8 cellular contexts compared by ENCODE assay signal in the genomic region with DNA sequence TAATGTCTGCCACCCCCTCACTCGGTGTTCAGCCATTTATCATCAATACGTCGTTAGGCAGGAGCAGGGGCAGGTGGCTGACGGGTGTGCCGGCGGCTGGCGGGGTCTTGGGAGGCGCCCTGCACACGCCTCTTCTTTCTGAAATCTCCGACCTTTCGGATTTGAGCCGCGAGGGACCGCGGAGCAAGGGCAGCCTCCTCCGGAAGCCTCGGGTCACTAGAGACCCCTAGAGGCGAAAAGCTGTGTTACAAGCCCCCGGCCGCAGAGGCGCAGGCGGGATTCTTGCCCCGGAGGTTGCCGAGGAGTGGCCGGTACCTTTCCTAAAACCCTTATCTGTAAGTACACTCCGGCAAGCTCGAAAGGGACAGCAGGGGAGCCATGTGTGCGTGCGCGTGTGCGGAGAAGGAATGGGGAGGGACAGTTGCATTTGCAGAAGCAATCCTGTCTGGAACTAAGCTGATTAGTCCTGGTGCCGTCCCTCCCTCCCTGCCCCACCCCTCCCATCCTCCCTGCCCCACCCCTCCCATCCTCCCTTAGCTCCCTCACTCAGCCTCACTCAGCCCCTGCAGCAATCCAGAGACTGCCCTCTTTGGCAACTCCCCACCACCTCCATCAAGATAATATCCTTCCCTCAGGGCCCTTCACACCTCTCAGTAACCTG. TPM values are rescaled to one million over a fixed set of nuclear protein-coding genes. Genes with fewer than 3 reads are reported as not detected.
DNase-seq lines count a peak whose midpoint lies in the region; ATAC-seq and TF ChIP-seq lines count a peak whose summit lies in the region.

No MANE protein-coding gene starts in this region.

- H2BK120ac ChIP-seq in mesendoderm (ENCODE audit: low read depth, low read length): no peak overlapping the region

- peak overlapping the region; percentile 57 for H3K4me3 Mint-ChIP-seq in T-helper 2 cell treated with Interferon-gamma antibody and Interleukin-4, amounts not matched to agents 5 μg/mL and 100 μg/mL, for 36 hours

- TF ChIP-seq CTCF in AG09309 (IDR thresholded peaks at IDR 0.05; ENCODE audit: control insufficient read depth, insufficient read depth, low read depth, low read length, missing control alignments): peak; percentile 86

- H3K23ac ChIP-seq in mesendoderm (ENCODE audit: low read length): no peak overlapping the region

- no peak overlapping the region for H4K8ac ChIP-seq in mesendoderm (ENCODE audit: low read depth, low read length)

- ATAC-seq in GM18499 (IDR thresholded peaks at IDR 0.05; ENCODE audit: insufficient read depth, unreplicated experiment): peak; percentile 94
- peak; percentile 78 for ATAC-seq in HG02840 (IDR thresholded peaks at IDR 0.05; ENCODE audit: low FRiP score, unreplicated experiment)

- no peak overlapping the region for H3K27ac Mint-ChIP-seq in T-helper 2 cell treated with Interferon-gamma antibody and Interleukin-4, amounts not matched to agents 5 μg/mL and 100 μg/mL, for 36 hours

- H3K79me2 ChIP-seq in mesendoderm (ENCODE audit: control insufficient read depth, insufficient read depth, low read length): no peaks in the 10 kb centered on the region

- peak overlapping the region; percentile 73 for H3K56ac ChIP-seq in mesendoderm (ENCODE audit: low read length)

- H3K4ac ChIP-seq in mesendoderm (ENCODE audit: low read depth, low read length): no peak overlapping the region

- DNase-seq in AG09309 (ENCODE audit: low read depth): no peak
- DNase-seq in NCI-H1092 treated with DMSO at 0.1 percent for 48 hours (lab: John Stamatoyannopoulos, UW): peak; percentile 81
- peak; percentile 21 for DNase-seq in T-helper 2 cell treated with Interferon-gamma antibody and Interleukin-4, amounts not matched to agents 5 μg/mL and 100 μg/mL, for 36 hours (ENCODE audit: low spot score)
- peak; percentile 97 for DNase-seq in mesendoderm

- no peak overlapping the region; the same call in 1 of the 2 replicates for H3K4me3 ChIP-seq in AG09309 (ENCODE audit: control insufficient read depth, low read depth, low read length)
- peak overlapping the region; percentile 15 for H3K4me3 ChIP-seq in ectodermal cell (ENCODE audit: insufficient read depth, low read depth, low read length)
- no peak overlapping the region for H3K4me3 ChIP-seq in mesendoderm (ENCODE audit: low read length)
- peak overlapping the region; percentile 2 to 53 (median 38) for H3K4me3 ChIP-seq in subcutaneous abdominal adipose tissue (ENCODE audit: low read depth in 1 of 5, low read length in 5 of 5)

- no peaks in the 10 kb centered on the region for H3K9me3 ChIP-seq in ectodermal cell (ENCODE audit: control insufficient read depth, low read length)
- H3K9me3 ChIP-seq in subcutaneous abdominal adipose tissue (ENCODE audit: control insufficient read depth in 5 of 5, low read length in 5 of 5): no peaks in the 10 kb centered on the region

- 0% methylated on average over 32 of the region's 32 CpGs for WGBS in ectodermal cell, 2 experiments
- no CpG with 5 or more reads among the region's 32 CpGs for whole genome bisulfite sequencing in mesendoderm (ENCODE audit: extremely low coverage, insufficient coverage, low lambda C conversion rate)

- no peak overlapping the region for H4K5ac ChIP-seq in mesendoderm (ENCODE audit: low read length)

- H2BK15ac ChIP-seq in mesendoderm (replicated peaks; ENCODE audit: low read depth): no peak overlapping the region

- H2AK5ac ChIP-seq in mesendoderm (ENCODE audit: low read length): no peak overlapping the region

- peaks cover 49% of the 10 kb centered on the region for H3K27me3 ChIP-seq in ectodermal cell (ENCODE audit: control insufficient read depth, insufficient read depth, low read length, poor library complexity, severe bottlenecking)
- peaks cover 5% of the 10 kb centered on the region for H3K27me3 ChIP-seq in mesendoderm (ENCODE audit: insufficient read depth, low read length, poor library complexity)
- peaks cover 0 to 8% (median 0%) of the 10 kb centered on the region in 5 donors for H3K27me3 ChIP-seq in subcutaneous abdominal adipose tissue (ENCODE audit: control insufficient read depth in 5 of 5, insufficient read depth in 4 of 5, low read length in 5 of 5)

- H3K27ac ChIP-seq in ectodermal cell (ENCODE audit: insufficient read depth, low read depth, low read length, poor library complexity, severe bottlenecking): no peak overlapping the region
- H3K27ac ChIP-seq in mesendoderm (ENCODE audit: low read depth, low read length): no peak overlapping the region
- H3K27ac ChIP-seq in subcutaneous abdominal adipose tissue (ENCODE audit: low read depth, low read length): no peak overlapping the region

- H3K9me3 Mint-ChIP-seq in T-helper 2 cell treated with Interferon-gamma antibody and Interleukin-4, amounts not matched to agents 5 μg/mL and 100 μg/mL, for 36 hours: no peaks in the 10 kb centered on the region

- peaks cover 19% of the 10 kb centered on the region for H3K27me3 Mint-ChIP-seq in T-helper 2 cell treated with Interferon-gamma antibody and Interleukin-4, amounts not matched to agents 5 μg/mL and 100 μg/mL, for 36 hours (ENCODE audit: low read depth)

- peaks cover 6% of the 10 kb centered on the region for H3K4me1 Mint-ChIP-seq in T-helper 2 cell treated with Interferon-gamma antibody and Interleukin-4, amounts not matched to agents 5 μg/mL and 100 μg/mL, for 36 hours (ENCODE audit: low read depth)

- no peaks in the 10 kb centered on the region for H3K36me3 Mint-ChIP-seq in T-helper 2 cell treated with Interferon-gamma antibody and Interleukin-4, amounts not matched to agents 5 μg/mL and 100 μg/mL, for 36 hours (ENCODE audit: low read depth)

- H3K18ac ChIP-seq in mesendoderm (ENCODE audit: low read length): no peak overlapping the region

- peak overlapping the region; percentile 58 for H3K4me2 ChIP-seq in mesendoderm (ENCODE audit: low read length)

- no peak overlapping the region for H2BK5ac ChIP-seq in mesendoderm (ENCODE audit: low read length)

- H3K36me3 ChIP-seq in ectodermal cell (ENCODE audit: control insufficient read depth, insufficient read depth, low read length) (no peaks in the 10 kb centered on the region), mesendoderm (ENCODE audit: control insufficient read depth, insufficient read depth, low read length) (no peaks in the 10 kb centered on the region), subcutaneous abdominal adipose tissue (ENCODE audit: control insufficient read depth in 5 of 5, insufficient read depth in 5 of 5, low read length in 5 of 5) (no peaks in the 10 kb centered on the region)

- H3K4me1 ChIP-seq in ectodermal cell (ENCODE audit: control insufficient read depth, insufficient read depth, low read length): no peaks in the 10 kb centered on the region
- H3K4me1 ChIP-seq in mesendoderm (ENCODE audit: control insufficient read depth, low read depth, low read length): peaks cover 4% of the 10 kb centered on the region
- H3K4me1 ChIP-seq in subcutaneous abdominal adipose tissue (ENCODE audit: control insufficient read depth in 5 of 5, insufficient read depth in 5 of 5, low read length in 5 of 5): peaks cover 0 to 7% (median 7%) of the 10 kb centered on the region in 5 donors

- H3K79me1 ChIP-seq in mesendoderm (ENCODE audit: low read length): no peaks in the 10 kb centered on the region

- peak overlapping the region; percentile 8 for H3K9ac ChIP-seq in mesendoderm (ENCODE audit: low read length)
- H3K9ac ChIP-seq in subcutaneous abdominal adipose tissue (ENCODE audit: low read length in 5 of 5): no peak overlapping the region

RNA-seq across cellular contexts. Expression of a gene that starts 11.0 kb away (rescaled TPM):
- not detected for polyA plus RNA-seq in ectodermal cell (2013, experiment 1 of 4)
- 0.12 TPM for polyA plus RNA-seq in ectodermal cell (2013, experiment 2 of 4)
- 0.16 TPM for polyA plus RNA-seq in ectodermal cell (2013, experiment 3 of 4)
- 0.04 TPM for polyA plus RNA-seq in ectodermal cell (2013, experiment 4 of 4)
- 0.03 TPM for polyA plus RNA-seq in mesendoderm (2013, experiment 1 of 2)
- 0.04 TPM for polyA plus RNA-seq in mesendoderm (2013, experiment 2 of 2)

RNA-seq across cellular contexts. Expression of a gene that starts 17.2 kb away (rescaled TPM):
- polyA plus RNA-seq in ectodermal cell (2013, experiment 1 of 4): 13.1 TPM
- 17.4 TPM for polyA plus RNA-seq in ectodermal cell (2013, experiment 2 of 4)
- polyA plus RNA-seq in ectodermal cell (2013, experiment 3 of 4): 9.9 TPM
- 12.0 TPM for polyA plus RNA-seq in ectodermal cell (2013, experiment 4 of 4)
- polyA plus RNA-seq in mesendoderm (2013, experiment 1 of 2): 0.25 TPM
- polyA plus RNA-seq in mesendoderm (2013, experiment 2 of 2): 0.27 TPM

Comparison
In these comparisons a context has a peak if more than half of its experiments do, and no peak if none do; other contexts are left out.
1. H3K4me3 ChIP-seq: peak in ectodermal cell (single experiment) and subcutaneous abdominal adipose tissue (5 of 5); none in AG09309 (single experiment) and mesendoderm (single experiment).